In the genomic region with DNA sequence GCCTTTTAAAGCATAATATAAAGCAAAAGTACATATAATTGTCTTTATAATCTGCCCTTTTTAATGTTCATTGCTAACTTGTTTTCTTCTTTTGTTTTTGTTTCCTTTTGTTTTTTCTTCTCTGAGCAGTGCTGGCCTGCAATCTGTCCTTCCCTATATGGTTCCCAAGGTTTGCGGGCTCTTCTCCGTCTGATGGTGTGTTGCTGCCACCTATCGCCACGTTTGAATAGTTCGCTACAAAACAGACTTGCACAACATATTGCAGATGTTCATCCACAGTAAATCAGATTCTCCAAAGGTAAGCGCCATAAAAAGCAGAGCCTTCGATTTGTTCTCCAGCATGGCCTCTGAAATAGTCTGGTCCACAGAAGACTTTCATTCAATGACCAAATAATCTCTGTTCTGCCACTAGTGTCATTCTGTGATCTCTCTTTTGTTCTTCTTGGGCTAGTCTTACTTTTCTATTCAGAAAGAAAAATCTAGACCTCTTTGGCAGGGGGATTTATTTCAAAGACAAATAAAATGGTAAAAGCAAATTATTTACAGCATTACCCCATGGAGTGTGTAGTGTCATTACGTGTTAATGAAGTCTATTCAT, we compare ENCODE assay signal across 8 cellular contexts. TPM values are rescaled to one million over a fixed set of nuclear protein-coding genes. Genes with fewer than 3 reads are reported as not detected.
DNase-seq lines count a peak whose midpoint lies in the region; ATAC-seq and TF ChIP-seq lines count a peak whose summit lies in the region.

No MANE protein-coding gene starts in this region.

- H3K9me3 ChIP-seq in NT2/D1 (ENCODE audit: insufficient read depth, low read length), result no peaks in the 10 kb centered on the region
- H3K9me3 ChIP-seq in ovary, result no peaks in the 10 kb centered on the region

- intact Hi-C loops in ovary (cut with DNase I), result no loop called here

- H3K36me3 ChIP-seq in NT2/D1 (ENCODE audit: insufficient read depth, insufficient read length, low read length), result no peaks in the 10 kb centered on the region
- H3K36me3 ChIP-seq in ovary, result no peaks in the 10 kb centered on the region

- TF ChIP-seq CTCF in foreskin keratinocyte (conservative IDR thresholded peaks at IDR 0.05) (peak; percentile 81), ovary (IDR thresholded peaks at IDR 0.05) (peak in 1 of 3 donors; percentile 30)

- H3K27me3 Mint-ChIP-seq in activated T-cell treated with anti-CD3 and anti-CD28 coated beads, Interleukin-2, amount 50 U/mL, for 4 hours (ENCODE audit: low read depth), result peaks cover 16% of the 10 kb centered on the region

- no peaks in the 10 kb centered on the region for H3K9me3 Mint-ChIP-seq in activated T-cell treated with anti-CD3 and anti-CD28 coated beads, Interleukin-2, amount 50 U/mL, for 4 hours

- H3K36me3 Mint-ChIP-seq in activated T-cell treated with anti-CD3 and anti-CD28 coated beads, Interleukin-2, amount 50 U/mL, for 4 hours (ENCODE audit: insufficient read depth), result no peaks in the 10 kb centered on the region

- DNase-seq in GF-D8 (lab: John Stamatoyannopoulos, UW) (peak; percentile 14), NT2/D1 (ENCODE audit: low read depth, low spot score) (peak; percentile 73), foreskin keratinocyte (peak; percentile 16 to 53), ovary (peak; percentile 13 to 61 (median 47)), KG1 (lab: John Stamatoyannopoulos, UW) (no peak)
- DNase-seq in Jurkat, Clone E6-1 (ENCODE audit: low read depth, low spot score), result peak; percentile 49
- DNase-seq in activated T-cell treated with anti-CD3 and anti-CD28 coated beads, Interleukin-2, amount 50 U/mL, for 4 hours, result peak; percentile 10

- no peak overlapping the region for H3K4me3 Mint-ChIP-seq in activated T-cell treated with anti-CD3 and anti-CD28 coated beads, Interleukin-2, amount 50 U/mL, for 4 hours

- H3K4me1 ChIP-seq in NT2/D1 (ENCODE audit: insufficient read depth, insufficient read length) (no peaks in the 10 kb centered on the region), foreskin keratinocyte (no peaks in the 10 kb centered on the region), ovary (ENCODE audit: insufficient read depth) (no peaks in the 10 kb centered on the region)

- no peak for TF ChIP-seq EP300 in ovary (IDR thresholded peaks at IDR 0.05)

- ATAC-seq in GM21786 (IDR thresholded peaks at IDR 0.05; ENCODE audit: unreplicated experiment) (peak; percentile 93), foreskin keratinocyte (peak; percentile 98)
- ATAC-seq in activated T-cell treated with anti-CD3 and anti-CD28 coated beads, Interleukin-2, amount 50 U/mL, for 4 hours, result peak in 1 of 2 donors; percentile 66

- H3K27me3 ChIP-seq in NT2/D1 (ENCODE audit: insufficient read depth, insufficient read length), result no peaks in the 10 kb centered on the region
- H3K27me3 ChIP-seq in foreskin keratinocyte, result no peaks in the 10 kb centered on the region
- H3K27me3 ChIP-seq in ovary, result no peaks in the 10 kb centered on the region

- no peak overlapping the region for H3K27ac ChIP-seq in foreskin keratinocyte
- H3K27ac ChIP-seq in ovary, result no peak overlapping the region

- H3K4me3 ChIP-seq in Jurkat, Clone E6-1 (ENCODE audit: low read length), result no peak overlapping the region
- H3K4me3 ChIP-seq in NT2/D1 (ENCODE audit: insufficient read length, low read depth) (no peak overlapping the region), ovary (no peak overlapping the region)

- H3K9ac ChIP-seq in NT2/D1 (ENCODE audit: insufficient read length, low read depth), result no peak overlapping the region

- WGBS in ovary, 3 donors, result 3 to 4% (median 3%) methylated on average over 8 of the region's 8 CpGs

- peaks cover 4% of the 10 kb centered on the region for H3K4me1 Mint-ChIP-seq in activated T-cell treated with anti-CD3 and anti-CD28 coated beads, Interleukin-2, amount 50 U/mL, for 4 hours (ENCODE audit: low read depth)

- no peak for TF ChIP-seq POLR2A in ovary (IDR thresholded peaks at IDR 0.05)

RNA-seq across cellular contexts. Expression of gene C12orf50, which starts 33.5 kb away (rescaled TPM):
- not detected for polyA plus RNA-seq in Jurkat, Clone E6-1 (2012; ENCODE audit: insufficient read depth, insufficient read length)
- total RNA-seq in activated T-cell treated with anti-CD3 and anti-CD28 coated beads, Interleukin-2, amount 50 U/mL, for 4 hours, result not detected
- not detected in 2 replicates for total RNA-seq in foreskin keratinocyte
- not detected in 2 replicates for polyA plus RNA-seq in foreskin keratinocyte
- under 1 TPM in 4 of 7 donors, not detected in 3; 0.13 to 0.28 (median 0.24) TPM for total RNA-seq in ovary
- polyA plus RNA-seq in ovary, result under 1 TPM in 1 of 2 donors, not detected in 1; 0.07 TPM
